Comparison of ENCODE assay signal across 17 cellular contexts in genomic region chr5:939368-939767, GRCh38.
"Had no signal": no experiment of that assay in that cellular context is flagged by ENCODE, and none has a peak within 500 bp of the region (broad histone marks: within the 10 kb centered on the region; RNA-seq: fewer than 3 reads in every experiment).

No MANE protein-coding gene starts in this region.

- H3K9me3 Mint-ChIP-seq: naive thymus-derived CD8-positive, alpha-beta T cell had no signal

- H3K9me3 ChIP-seq: colonic mucosa, mucosa of descending colon, neutrophil, right atrium auricular region, thyroid gland, upper lobe of left lung had no signal

- H3K4me1 ChIP-seq: colonic mucosa, right atrium auricular region, thyroid gland, upper lobe of left lung had no signal

- ATAC-seq: left lobe of liver; mucosa of descending colon; naive thymus-derived CD8-positive, alpha-beta T cell had no signal

- H3K36me3 ChIP-seq: colonic mucosa, neutrophil, right atrium auricular region, thyroid gland, upper lobe of left lung had no signal

- H3K27ac ChIP-seq: colonic mucosa, hepatocyte, neutrophil, right atrium auricular region, thyroid gland, upper lobe of left lung had no signal

- H3K4me3 ChIP-seq: colonic mucosa, hepatocyte, mucosa of descending colon, right atrium auricular region, smooth muscle cell, thyroid gland, upper lobe of left lung had no signal

- H3K27me3 ChIP-seq: colonic mucosa, hepatocyte, right atrium auricular region, thyroid gland, upper lobe of left lung had no signal

- H3K4me3 Mint-ChIP-seq: naive thymus-derived CD8-positive, alpha-beta T cell had no signal

- DNase-seq: colonic mucosa; dermis blood vessel endothelial cell; effector CD4-positive, alpha-beta T cell; foreskin melanocyte; kidney glomerular epithelial cell; mammary epithelial cell; mucosa of descending colon; stimulated activated CD4-positive, alpha-beta T cell treated with anti-CD3 and anti-CD28 coated beads, Interleukin-2, amount 100 ng/mL, for 48 hours; stimulated activated naive CD4-positive, alpha-beta T cell treated with Interleukin-2 at 50 U/mL for 16 hours; thyroid gland; upper lobe of left lung had no signal
